In the genomic region with DNA sequence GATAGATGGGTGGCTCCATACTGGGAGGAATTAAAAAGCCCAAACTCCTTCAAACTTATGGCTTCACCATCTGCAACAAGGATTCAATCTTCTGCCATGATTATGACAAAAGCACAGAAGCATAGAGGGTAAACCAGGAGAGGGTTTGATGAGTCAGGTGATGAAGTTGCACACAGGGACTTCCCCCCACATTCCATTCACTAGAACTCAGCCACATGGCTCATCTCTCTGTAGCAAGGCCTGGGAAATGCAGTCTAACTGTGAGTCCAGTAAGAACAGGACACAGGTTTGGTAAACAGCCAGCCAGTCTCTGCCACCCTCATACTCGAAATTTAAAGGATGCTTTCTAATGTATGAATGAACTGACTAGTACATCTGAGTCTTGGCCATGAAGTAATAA, we compare ENCODE assay signal across 9 cellular contexts.
DNase-seq lines count a peak whose midpoint lies in the region; ATAC-seq and TF ChIP-seq lines count a peak whose summit lies in the region.
"Had no signal": no experiment of that assay in that cellular context is flagged by ENCODE, and none has a peak within 500 bp of the region (broad histone marks: within the 10 kb centered on the region; RNA-seq: fewer than 3 reads in every experiment).

No MANE protein-coding gene starts in this region.

- 58 to 85% (median 70%) methylated on average over 1 of the region's 1 CpG for WGBS in spleen, 5 donors

- H3K4me3 ChIP-seq in Panc1 (ENCODE audit: low read depth in 2 of 2, low read length in 2 of 2) (no peak overlapping the region), skeletal muscle cell (ENCODE audit: low read depth, low read length) (no peak overlapping the region), spleen (no peak overlapping the region)

- CTCF ChIA-PET in Panc1 (lab: Charles Lee) = interaction anchor here (0.6 kb wide), 1 partner anchor 571 kb away, joined by 3 read pairs; no protein-coding TSS in a partner anchor

- no peak for TF ChIP-seq POLR2A in spleen (IDR thresholded peaks at IDR 0.05)

- BruUV-seq in Panc1 (replicated peaks; lab: Mats Ljungman, UMichigan) = no TSS peak

- H3K27ac ChIP-seq in Panc1 (ENCODE audit: low read length) (no peak overlapping the region), spleen (no peak overlapping the region)
- H3K27ac ChIP-seq: 22Rv1 had no signal

- peak; percentile 97 for ATAC-seq in Panc1
- ATAC-seq in HG03025 (IDR thresholded peaks at IDR 0.05; ENCODE audit: low FRiP score, unreplicated experiment) = no peak

- intact Hi-C loops in Panc1 (cut with micrococcal nuclease; ENCODE audit: unreplicated experiment) (no loop called here), spleen (cut with DNase I; ENCODE audit: low total_unique reads) (no loop called here)

- H3K9me3 ChIP-seq in Panc1 (ENCODE audit: control insufficient read depth, insufficient read depth, low read depth, low read length) (no peaks in the 10 kb centered on the region), spleen (no peaks in the 10 kb centered on the region)

- TF ChIP-seq CTCF in Panc1 (IDR thresholded peaks at IDR 0.05) (no peak), spleen (IDR thresholded peaks at IDR 0.05 in 8 of 11, conservative IDR thresholded peaks at IDR 0.05 in 3 of 11) (no peak)

- POLR2A ChIA-PET in Panc1 (lab: Charles Lee) = interaction anchor here (0.7 kb wide), 1 partner anchor 975 kb away, joined by 4 read pairs; no protein-coding TSS in a partner anchor

- in situ Hi-C loops in Panc1 (cut with HindIII; ENCODE audit: low pct_unique_long_range_greater_than_20kb, low sequenced_read_pairs) = no loop called here

- peak; percentile 17 for DNase-seq in DMS53 (lab: John Stamatoyannopoulos, UW)
- DNase-seq in DMS53 treated with DMSO at 0.1 percent for 48 hours (lab: John Stamatoyannopoulos, UW; ENCODE audit: unreplicated experiment) = no peak
- DNase-seq in Panc1 (ENCODE audit: low read depth, low spot score) = peak; percentile 90
- DNase-seq in dermis microvascular lymphatic vessel endothelial cell (ENCODE audit: low read depth in 2 of 2) = peak; percentile 51 to 87
- peak; percentile 99 for DNase-seq in skeletal muscle cell (ENCODE audit: low read depth)
- DNase-seq in spleen = no peak
- no peak for DNase-seq in retina

- no peaks in the 10 kb centered on the region for H3K27me3 ChIP-seq in Panc1 (ENCODE audit: control insufficient read depth, insufficient read depth, low read length)
- no peaks in the 10 kb centered on the region for H3K27me3 ChIP-seq in spleen (replicated peaks in 1 of 7)

- no peaks in the 10 kb centered on the region for H3K36me3 ChIP-seq in Panc1 (ENCODE audit: control insufficient read depth, insufficient read depth, low read length)
- H3K36me3 ChIP-seq in spleen = peaks cover 0 to 3% (median 0%) of the 10 kb centered on the region in 6 donors

- no peaks in the 10 kb centered on the region for H3K4me1 ChIP-seq in Panc1 (ENCODE audit: control insufficient read depth, insufficient read depth, low read length)
- peaks cover 0 to 73% (median 25%) of the 10 kb centered on the region in 6 donors for H3K4me1 ChIP-seq in spleen

Comparison
In these comparisons a context has a peak if more than half of its experiments do, and no peak if none do; other contexts are left out.
1. DNase-seq: peak in DMS53 (single experiment), Panc1 (single experiment), dermis microvascular lymphatic vessel endothelial cell (2 of 2) and skeletal muscle cell (single experiment); none in DMS53 treated with DMSO at 0.1 percent for 48 hours (single experiment), spleen (single experiment) and retina (single experiment).